ENCODE assay signal across 16 cellular contexts in the genomic region with DNA sequence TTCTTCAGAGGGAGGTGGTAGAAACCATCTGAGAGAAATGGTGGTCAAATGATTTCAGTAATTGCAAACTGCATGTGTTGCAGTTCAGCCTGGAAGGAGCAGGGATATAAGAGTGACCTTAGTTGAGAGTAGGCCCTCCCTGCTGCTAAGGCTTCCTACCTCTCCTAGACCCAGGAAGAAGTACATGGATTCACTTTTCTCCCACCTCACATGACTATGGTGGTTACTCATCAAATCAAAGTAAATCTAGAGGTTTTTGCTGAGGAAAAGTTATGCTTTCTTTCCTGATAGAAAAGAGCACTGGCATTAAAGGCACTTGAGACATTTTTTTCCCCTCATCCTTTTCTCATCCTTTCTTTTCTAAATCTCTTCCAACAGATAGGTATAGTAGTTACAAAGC.
"Had no signal": no experiment of that assay in that cellular context is flagged by ENCODE, and none has a peak within 500 bp of the region (broad histone marks: within the 10 kb centered on the region; RNA-seq: fewer than 3 reads in every experiment).

No MANE protein-coding gene starts in this region.

- DNase-seq: activated CD8-positive, alpha-beta memory T cell treated with anti-CD3 and anti-CD28 coated beads, Interleukin-2, amount 50 U/mL, for 4 hours; activated CD8-positive, alpha-beta T cell treated with anti-CD3 and anti-CD28 coated beads for 36 hours; activated naive CD4-positive, alpha-beta T cell; activated naive CD8-positive, alpha-beta T cell treated with anti-CD3 and anti-CD28 coated beads, Interleukin-2, amount 50 U/mL, for 24 hours; activated T-cell treated with anti-CD3 and anti-CD28 coated beads, Interleukin-2, amount 50 U/mL, for 72 hours; effector memory CD8-positive, alpha-beta T cell; erythroblast; glutamatergic neuron; mesendoderm; pancreas; retina had no signal

- H3K9me3 Mint-ChIP-seq: activated CD8-positive, alpha-beta T cell treated with anti-CD3 and anti-CD28 coated beads for 36 hours; activated naive CD8-positive, alpha-beta T cell treated with anti-CD3 and anti-CD28 coated beads, Interleukin-2, amount 50 U/mL, for 24 hours; activated T-cell treated with anti-CD3 and anti-CD28 coated beads, Interleukin-2, amount 50 U/mL, for 72 hours; central memory CD8-positive, alpha-beta T cell; dendritic cell treated with granulocyte-macrophage colony-stimulating factor and Interleukin-4, amounts not matched to agents 40 ng/mL and 50 ng/mL, for 4 days; effector memory CD8-positive, alpha-beta T cell; neural crest cell had no signal

- ATAC-seq: activated CD8-positive, alpha-beta T cell treated with anti-CD3 and anti-CD28 coated beads for 36 hours; activated naive CD8-positive, alpha-beta T cell treated with anti-CD3 and anti-CD28 coated beads, Interleukin-2, amount 50 U/mL, for 24 hours; activated T-cell treated with anti-CD3 and anti-CD28 coated beads, Interleukin-2, amount 50 U/mL, for 72 hours; effector memory CD8-positive, alpha-beta T cell; left lobe of liver; pancreas had no signal

- H3K4me1 ChIP-seq: pancreas had no signal

- H3K4me3 ChIP-seq: pancreas, skin epidermis had no signal

- H3K27ac Mint-ChIP-seq: activated CD8-positive, alpha-beta T cell treated with anti-CD3 and anti-CD28 coated beads for 36 hours; activated naive CD8-positive, alpha-beta T cell treated with anti-CD3 and anti-CD28 coated beads, Interleukin-2, amount 50 U/mL, for 24 hours; activated T-cell treated with anti-CD3 and anti-CD28 coated beads, Interleukin-2, amount 50 U/mL, for 72 hours; dendritic cell treated with granulocyte-macrophage colony-stimulating factor and Interleukin-4, amounts not matched to agents 40 ng/mL and 50 ng/mL, for 4 days; effector memory CD8-positive, alpha-beta T cell had no signal

- H3K36me3 ChIP-seq: pancreas had no signal

- H3K9me3 ChIP-seq: pancreas had no signal

- H3K27ac ChIP-seq: pancreas had no signal

- H3K27me3 ChIP-seq: pancreas had no signal

- H3K4me3 Mint-ChIP-seq: activated CD8-positive, alpha-beta T cell treated with anti-CD3 and anti-CD28 coated beads for 36 hours; activated naive CD8-positive, alpha-beta T cell treated with anti-CD3 and anti-CD28 coated beads, Interleukin-2, amount 50 U/mL, for 24 hours; activated T-cell treated with anti-CD3 and anti-CD28 coated beads, Interleukin-2, amount 50 U/mL, for 72 hours; central memory CD8-positive, alpha-beta T cell; dendritic cell treated with granulocyte-macrophage colony-stimulating factor and Interleukin-4, amounts not matched to agents 40 ng/mL and 50 ng/mL, for 4 days; effector memory CD8-positive, alpha-beta T cell; neural crest cell had no signal

- H3K27me3 Mint-ChIP-seq: activated naive CD8-positive, alpha-beta T cell treated with anti-CD3 and anti-CD28 coated beads, Interleukin-2, amount 50 U/mL, for 24 hours; central memory CD8-positive, alpha-beta T cell; dendritic cell treated with granulocyte-macrophage colony-stimulating factor and Interleukin-4, amounts not matched to agents 40 ng/mL and 50 ng/mL, for 4 days had no signal
